1 cellular context compared by ENCODE assay signal in the genomic region with DNA sequence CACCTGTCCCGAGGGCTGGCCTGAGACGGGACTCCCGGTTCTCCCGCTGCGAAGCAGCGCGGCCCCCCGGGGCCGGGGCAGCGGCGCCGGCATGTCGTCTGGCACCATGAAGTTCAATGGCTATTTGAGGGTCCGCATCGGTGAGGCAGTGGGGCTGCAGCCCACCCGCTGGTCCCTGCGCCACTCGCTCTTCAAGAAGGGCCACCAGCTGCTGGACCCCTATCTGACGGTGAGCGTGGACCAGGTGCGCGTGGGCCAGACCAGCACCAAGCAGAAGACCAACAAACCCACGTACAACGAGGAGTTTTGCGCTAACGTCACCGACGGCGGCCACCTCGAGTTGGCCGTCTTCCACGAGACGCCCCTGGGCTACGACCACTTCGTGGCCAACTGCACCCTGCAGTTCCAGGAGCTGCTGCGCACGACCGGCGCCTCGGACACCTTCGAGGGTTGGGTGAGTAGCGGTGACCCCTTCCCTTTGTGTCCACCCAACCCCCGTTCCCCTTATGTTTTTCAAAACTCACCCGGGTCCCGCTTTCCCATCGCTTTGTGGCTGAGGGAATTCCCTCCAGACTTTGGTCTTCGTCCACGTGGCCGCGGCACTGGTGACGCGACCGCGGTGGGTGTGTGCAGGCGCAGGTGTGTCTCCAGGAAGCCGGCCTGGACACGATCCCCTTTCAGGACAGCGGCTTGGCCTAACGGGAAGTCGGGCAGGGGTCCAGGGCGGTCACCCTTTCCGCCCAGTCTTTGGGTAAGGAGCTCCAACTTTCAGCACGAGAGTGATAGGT.
TF ChIP-seq lines count a peak whose summit lies in the region.

No MANE protein-coding gene starts in this region.

TF ChIP-seq in HepG2, 621 proteins besides CTCF, POLR2A, EP300 and RAD21:
- TF ChIP-seq ZNF777 (CRISPR knock-in tag; IDR thresholded peaks at IDR 0.05) (peak; percentile 23; the same call in 1 of the 2 replicates), ZNF274 (CRISPR knock-in tag; IDR thresholded peaks at IDR 0.05) (0 out of 2 replicates have a peak, but pooled peaks have one; percentile 8), MLLT10 (CRISPR knock-in tag; IDR thresholded peaks at IDR 0.05) (no peak)
- TF ChIP-seq, protein P1, sequence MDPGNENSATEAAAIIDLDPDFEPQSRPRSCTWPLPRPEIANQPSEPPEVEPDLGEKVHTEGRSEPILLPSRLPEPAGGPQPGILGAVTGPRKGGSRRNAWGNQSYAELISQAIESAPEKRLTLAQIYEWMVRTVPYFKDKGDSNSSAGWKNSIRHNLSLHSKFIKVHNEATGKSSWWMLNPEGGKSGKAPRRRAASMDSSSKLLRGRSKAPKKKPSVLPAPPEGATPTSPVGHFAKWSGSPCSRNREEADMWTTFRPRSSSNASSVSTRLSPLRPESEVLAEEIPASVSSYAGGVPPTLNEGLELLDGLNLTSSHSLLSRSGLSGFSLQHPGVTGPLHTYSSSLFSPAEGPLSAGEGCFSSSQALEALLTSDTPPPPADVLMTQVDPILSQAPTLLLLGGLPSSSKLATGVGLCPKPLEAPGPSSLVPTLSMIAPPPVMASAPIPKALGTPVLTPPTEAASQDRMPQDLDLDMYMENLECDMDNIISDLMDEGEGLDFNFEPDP (CRISPR knock-in tag; conservative IDR thresholded peaks at IDR 0.05): 0 out of 2 replicates have a peak, but pooled peaks have one; percentile 29
